ENCODE assay signal across 25 cellular contexts in genomic region chr4:41199788-41200187, GRCh38. TPM values are rescaled to one million over a fixed set of nuclear protein-coding genes. Genes with fewer than 3 reads are reported as not detected.
DNase-seq lines count a peak whose midpoint lies in the region; ATAC-seq, FAIRE-seq and TF ChIP-seq lines count a peak whose summit lies in the region.
"Had no signal": no experiment of that assay in that cellular context is flagged by ENCODE, and none has a peak within 500 bp of the region (broad histone marks: within the 10 kb centered on the region; RNA-seq: fewer than 3 reads in every experiment).

No MANE protein-coding gene starts in this region.

- peaks cover 66% of the 10 kb centered on the region for H4K20me1 ChIP-seq in astrocyte (ENCODE audit: insufficient read depth, low read length)

- H3K4me1 ChIP-seq in astrocyte (ENCODE audit: insufficient read depth, low read length), result peaks cover 24% of the 10 kb centered on the region

- H3K27me3 Mint-ChIP-seq in stimulated activated naive CD8-positive, alpha-beta T cell treated with anti-CD3 and anti-CD28 coated beads, Interleukin-15, amount 100 ng/mL, for 72 hours, result peaks cover 50% of the 10 kb centered on the region
- H3K27me3 Mint-ChIP-seq in astrocyte (ENCODE audit: low read depth, unreplicated experiment), result no peaks in the 10 kb centered on the region

- peaks cover 17% of the 10 kb centered on the region for H3K36me3 Mint-ChIP-seq in astrocyte (ENCODE audit: low read depth, unreplicated experiment)
- H3K36me3 Mint-ChIP-seq: CD4-positive, alpha-beta memory T cell had no signal

- H3K27ac ChIP-seq in astrocyte (ENCODE audit: low read depth, low read length), result no peak overlapping the region
- H3K27ac ChIP-seq: BLaER1 treated with 17β-estradiol and CSF1 and Interleukin-3, amounts not matched to agents 10 nM and 100 nM; KMS-11; Peyer's patch; SJSA1 had no signal

- H2AFZ ChIP-seq in astrocyte (ENCODE audit: low read depth, low read length), result no peak overlapping the region

- H3K4me2 ChIP-seq in astrocyte (ENCODE audit: low read length), result peak overlapping the region; percentile 8
- H3K4me2 ChIP-seq: BLaER1 treated with 17β-estradiol and CSF1 and Interleukin-3, amounts not matched to agents 10 nM and 100 nM; KMS-11 had no signal

- H3K4me3 ChIP-seq in astrocyte (ENCODE audit: insufficient read depth, low read depth, low read length), result no peak overlapping the region
- H3K4me3 ChIP-seq: BLaER1 treated with 17β-estradiol and CSF1 and Interleukin-3, amounts not matched to agents 10 nM and 100 nM; Peyer's patch; SJSA1 had no signal

- no peaks in the 10 kb centered on the region for H3K27me3 ChIP-seq in astrocyte (ENCODE audit: insufficient read depth, low read length)
- H3K27me3 ChIP-seq: BLaER1 treated with 17β-estradiol and CSF1 and Interleukin-3, amounts not matched to agents 10 nM and 100 nM; Peyer's patch; SJSA1 had no signal

- H3K36me3 ChIP-seq in astrocyte (ENCODE audit: insufficient read depth, low read length), result peaks cover 3% of the 10 kb centered on the region
- H3K36me3 ChIP-seq: BLaER1 treated with 17β-estradiol and CSF1 and Interleukin-3, amounts not matched to agents 10 nM and 100 nM; Peyer's patch; SJSA1 had no signal

- no peaks in the 10 kb centered on the region for H3K9me3 ChIP-seq in astrocyte (ENCODE audit: insufficient read depth, low read depth, low read length)
- H3K9me3 ChIP-seq: Caco-2, Peyer's patch, SJSA1 had no signal

- H3K4me3 Mint-ChIP-seq in stimulated activated naive CD8-positive, alpha-beta T cell treated with anti-CD3 and anti-CD28 coated beads, Interleukin-15, amount 100 ng/mL, for 72 hours, result no peak overlapping the region
- no peak overlapping the region for H3K4me3 Mint-ChIP-seq in astrocyte (ENCODE audit: unreplicated experiment)
- H3K4me3 Mint-ChIP-seq: CD4-positive, alpha-beta memory T cell had no signal

- no peaks in the 10 kb centered on the region for H3K9me3 Mint-ChIP-seq in stimulated activated naive CD8-positive, alpha-beta T cell treated with anti-CD3 and anti-CD28 coated beads, Interleukin-15, amount 100 ng/mL, for 72 hours
- H3K9me3 Mint-ChIP-seq in astrocyte (ENCODE audit: unreplicated experiment), result no peaks in the 10 kb centered on the region

- peak; percentile 75 for ATAC-seq in stimulated activated naive CD8-positive, alpha-beta T cell treated with anti-CD3 and anti-CD28 coated beads, Interleukin-15, amount 100 ng/mL, for 72 hours
- ATAC-seq in stimulated activated naive CD8-positive, alpha-beta T cell treated with anti-CD3 and anti-CD28 coated beads, Interleukin-15, Interleukin-2, amounts not matched to agents 100 U/mL and 50 U/mL, for 24 hours, result no peak
- no peak for ATAC-seq in HG02885 (IDR thresholded peaks at IDR 0.05; ENCODE audit: poor library complexity, unreplicated experiment)

- H3K79me2 ChIP-seq in astrocyte (ENCODE audit: insufficient read depth, low read length), result peaks cover 100% of the 10 kb centered on the region

- no peak for FAIRE-seq in astrocyte (lab: Jason Lieb, UNC)
- FAIRE-seq: HTR-8/SVneo had no signal

- no peak overlapping the region for H3K9ac ChIP-seq in astrocyte (ENCODE audit: low read length)
- H3K9ac ChIP-seq: BLaER1 treated with 17β-estradiol and CSF1 and Interleukin-3, amounts not matched to agents 10 nM and 100 nM; KMS-11 had no signal

- DNase-seq in stimulated activated naive CD8-positive, alpha-beta T cell treated with anti-CD3 and anti-CD28 coated beads, Interleukin-15, amount 100 ng/mL, for 72 hours, result no peak
- no peak for DNase-seq in stimulated activated naive CD8-positive, alpha-beta T cell treated with anti-CD3 and anti-CD28 coated beads, Interleukin-15, Interleukin-2, amounts not matched to agents 100 U/mL and 50 U/mL, for 24 hours
- DNase-seq in astrocyte (ENCODE audit: low read depth) (no peak), foreskin melanocyte (peak; percentile 74), NCI-H128 (lab: John Stamatoyannopoulos, UW; ENCODE audit: unreplicated experiment) (no peak)
- no peak for DNase-seq in activated CD4-positive, alpha-beta T cell treated with anti-CD3 and anti-CD28 coated beads, Interleukin-2, amount 50 U/mL, for 4 hours
- DNase-seq: ACHN; Caco-2; CD4-positive, alpha-beta memory T cell; DND-41; GOT3; HCEC 1CT; IMR-90; NCI-H1105; NCI-H2081; NCI-H2171; NCI-H345; NCI-H524; NCI-H82; Peyer's patch had no signal

- H3K27ac Mint-ChIP-seq in stimulated activated naive CD8-positive, alpha-beta T cell treated with anti-CD3 and anti-CD28 coated beads, Interleukin-15, amount 100 ng/mL, for 72 hours, result no peak overlapping the region
- H3K27ac Mint-ChIP-seq in astrocyte (ENCODE audit: unreplicated experiment), result peak overlapping the region; percentile 15
- H3K27ac Mint-ChIP-seq: CD4-positive, alpha-beta memory T cell had no signal

- TF ChIP-seq CTCF in astrocyte (IDR thresholded peaks at IDR 0.05; ENCODE audit: insufficient read depth, low read depth, low read length), result no peak

- H3K4me1 Mint-ChIP-seq in stimulated activated naive CD8-positive, alpha-beta T cell treated with anti-CD3 and anti-CD28 coated beads, Interleukin-15, amount 100 ng/mL, for 72 hours, result no peaks in the 10 kb centered on the region
- peaks cover 84% of the 10 kb centered on the region for H3K4me1 Mint-ChIP-seq in astrocyte (ENCODE audit: low read depth, unreplicated experiment)
- H3K4me1 Mint-ChIP-seq: CD4-positive, alpha-beta memory T cell had no signal

RNA-seq across cellular contexts. Expression of gene APBB2, which starts 14.6 kb away (rescaled TPM):
- total RNA-seq in astrocyte, result 172 and 173 TPM in 2 replicates

RNA-seq across cellular contexts. Expression of gene UCHL1, which starts 56.9 kb away (rescaled TPM):
- 1,149 and 1,154 TPM in 2 replicates for total RNA-seq in astrocyte
